In genomic region chr17:82638183-82638773, GRCh38 we compare ENCODE assay signal across 31 cellular contexts.
"Had no signal": no experiment of that assay in that cellular context is flagged by ENCODE, and none has a peak within 500 bp of the region (broad histone marks: within the 10 kb centered on the region; RNA-seq: fewer than 3 reads in every experiment).

No MANE protein-coding gene starts in this region.

- H3K27me3 Mint-ChIP-seq: memory B cell; naive thymus-derived CD4-positive, alpha-beta T cell; stimulated activated naive B cell treated with anti-CD40 and anti-IgM and Interleukin-4, amounts not matched to agents 10 μg/mL and 1 μg/mL and 100 μg/mL, for 72 hours had no signal

- H3K9me3 Mint-ChIP-seq: T-helper 1 cell treated with Interleukin-12 subunit alpha and Interleukin-12 subunit beta and Interleukin-4 antibody, amounts not matched to agents 30 μg/mL and 1 μg/mL, for 36 hours had no signal

- H3K4me1 ChIP-seq: prostate gland had no signal

- H3K27ac Mint-ChIP-seq: memory B cell; stimulated activated naive B cell treated with anti-CD40 and anti-IgM and Interleukin-4, amounts not matched to agents 10 μg/mL and 1 μg/mL and 100 μg/mL, for 72 hours; T-helper 1 cell treated with Interleukin-12 subunit alpha and Interleukin-12 subunit beta and Interleukin-4 antibody, amounts not matched to agents 30 μg/mL and 1 μg/mL, for 36 hours had no signal

- DNase-seq: activated CD4-positive, alpha-beta T cell treated with anti-CD3 and anti-CD28 coated beads for 48 hours; activated CD4-positive, alpha-beta T cell treated with anti-CD3 and anti-CD28 coated beads, Interleukin-2, amount 50 U/mL, for 48 hours; activated CD8-positive, alpha-beta memory T cell treated with anti-CD3 and anti-CD28 coated beads for 24 hours; activated gamma-delta T cell; activated naive CD4-positive, alpha-beta T cell treated with anti-CD3 and anti-CD28 coated beads, Interleukin-2, amount 50 U/mL, for 16 hours; amniotic stem cell; dermis blood vessel endothelial cell; effector CD8-positive, alpha-beta T cell; gastrocnemius medialis; glutamatergic neuron; midbrain; naive thymus-derived CD4-positive, alpha-beta T cell; retina; sigmoid colon; stimulated activated CD4-positive, alpha-beta T cell treated with anti-CD3 and anti-CD28 coated beads, Interleukin-15, amount 100 ng/mL, for 24 hours; stimulated activated CD4-positive, alpha-beta T cell treated with anti-CD3 and anti-CD28 coated beads, Interleukin-2, amount 100 ng/mL, for 24 hours; stimulated activated naive B cell treated with anti-CD40 and anti-IgM and Interleukin-4, amounts not matched to agents 10 μg/mL and 1 μg/mL and 100 μg/mL, for 72 hours; SW 1271; T-helper 9 cell; tibial artery; WERI-Rb-1 had no signal

- H3K9me3 ChIP-seq: gastrocnemius medialis, pancreas, prostate gland, sigmoid colon, suprapubic skin, tibial artery had no signal

- H3K27ac ChIP-seq: gastrocnemius medialis, sigmoid colon, tibial artery, WERI-Rb-1 had no signal

- FAIRE-seq: colon, endometrium, keratinocyte, pancreas, TTC549 had no signal

- H3K27me3 ChIP-seq: gastrocnemius medialis, pancreas, sigmoid colon, suprapubic skin, tibial artery had no signal

- ATAC-seq: activated CD4-positive, CD25-positive, alpha-beta regulatory T cell treated with anti-CD3 and anti-CD28 coated beads, Interleukin-2, amount 50 U/mL, for 24 hours; gastrocnemius medialis; naive thymus-derived CD4-positive, alpha-beta T cell; pancreas; stimulated activated naive B cell treated with anti-CD40 and anti-IgM and Interleukin-4, amounts not matched to agents 10 μg/mL and 1 μg/mL and 100 μg/mL, for 72 hours had no signal

- H3K4me3 ChIP-seq: gastrocnemius medialis, pancreas, prostate gland, sigmoid colon, suprapubic skin, tibial artery had no signal

- H3K4me3 Mint-ChIP-seq: memory B cell; stimulated activated naive B cell treated with anti-CD40 and anti-IgM and Interleukin-4, amounts not matched to agents 10 μg/mL and 1 μg/mL and 100 μg/mL, for 72 hours; T-helper 1 cell treated with Interleukin-12 subunit alpha and Interleukin-12 subunit beta and Interleukin-4 antibody, amounts not matched to agents 30 μg/mL and 1 μg/mL, for 36 hours had no signal
